In the genomic region with DNA sequence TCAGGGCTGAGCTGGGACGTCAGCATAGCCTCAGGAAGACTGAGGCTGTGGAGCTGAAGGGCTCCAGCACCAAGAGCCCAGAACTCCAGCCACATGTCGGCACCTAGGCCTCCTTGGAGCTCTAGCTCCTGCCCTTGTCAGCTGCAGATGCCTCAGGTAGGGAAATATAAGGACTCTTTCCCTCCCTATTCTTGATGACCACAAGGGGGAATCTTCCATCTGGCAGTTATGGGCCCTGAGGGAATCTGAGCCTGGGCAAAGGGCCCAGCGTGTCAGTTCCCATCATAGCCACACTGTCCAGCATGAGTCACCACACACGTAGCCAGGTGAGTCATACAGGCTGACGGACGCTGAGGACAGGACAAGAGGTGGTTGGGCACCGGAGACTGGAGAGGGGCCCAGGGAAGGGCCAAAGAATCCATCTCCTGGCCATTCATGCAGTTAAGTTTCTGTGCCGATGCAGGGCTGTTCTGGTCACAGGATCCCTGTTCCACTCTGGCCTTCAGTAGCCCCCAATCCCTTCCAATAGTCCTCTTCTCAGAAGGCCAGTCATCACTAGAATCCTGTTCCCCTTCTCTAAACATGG, we compare ENCODE assay signal across 9 cellular contexts. TPM values are rescaled to one million over a fixed set of nuclear protein-coding genes. Genes with fewer than 3 reads are reported as not detected.
DNase-seq lines count a peak whose midpoint lies in the region; ATAC-seq and TF ChIP-seq lines count a peak whose summit lies in the region.
"Had no signal": no experiment of that assay in that cellular context is flagged by ENCODE, and none has a peak within 500 bp of the region (broad histone marks: within the 10 kb centered on the region; RNA-seq: fewer than 3 reads in every experiment).

No MANE protein-coding gene starts in this region.

- peak overlapping the region; percentile 99 for H3K4me3 Mint-ChIP-seq in activated T-cell treated with anti-CD3 and anti-CD28 coated beads, Interleukin-2, amount 50 U/mL, for 4 hours

- TF ChIP-seq CTCF in RWPE1 (conservative IDR thresholded peaks at IDR 0.05; ENCODE audit: low read depth) (peak; percentile 70), esophagus squamous epithelium (IDR thresholded peaks at IDR 0.05) (peak in 4 of 6 experiments; percentile 10 to 53 (median 20))

- WGBS in esophagus squamous epithelium, 2 donors, result 38 to 39% methylated on average over 6 to 7 of the region's 8 CpGs

- intact Hi-C loops in esophagus squamous epithelium (cut with DNase I), result no loop called here

- H3K9me3 ChIP-seq in esophagus squamous epithelium, result no peaks in the 10 kb centered on the region

- H3K4me3 ChIP-seq in esophagus squamous epithelium, result no peak overlapping the region

- no peak for TF ChIP-seq POLR2A in esophagus squamous epithelium (IDR thresholded peaks at IDR 0.05)

- peaks cover under 1 to 36% (median under 1%) of the 10 kb centered on the region in 3 donors for H3K36me3 ChIP-seq in esophagus squamous epithelium

- peak overlapping the region; percentile 85 for H3K27ac ChIP-seq in RWPE1
- H3K27ac ChIP-seq in esophagus squamous epithelium, result peak overlapping the region in 1 of 4 donors; percentile 60

- DNase-seq in activated T-cell treated with anti-CD3 and anti-CD28 coated beads, Interleukin-2, amount 50 U/mL, for 4 hours, result no peak
- DNase-seq in activated T-cell treated with anti-CD3 and anti-CD28 coated beads, Interleukin-2, amount 50 U/mL, for 1 hour, result no peak
- peak; percentile 96 for DNase-seq in RWPE1 (ENCODE audit: low spot score)
- DNase-seq in esophagus squamous epithelium (lab: John Stamatoyannopoulos, UW), result no peak
- peak; percentile 97 for DNase-seq in non-pigmented ciliary epithelial cell (ENCODE audit: low read depth)
- no peak for DNase-seq in SKM-1 treated with dmso at 0.1 percent for 144 hours (lab: John Stamatoyannopoulos, UW; ENCODE audit: unreplicated experiment)
- DNase-seq in activated gamma-delta T cell treated with Interleukin-2 at 50 U/mL for 16 hours, result no peak

- ATAC-seq in activated T-cell treated with anti-CD3 and anti-CD28 coated beads, Interleukin-2, amount 50 U/mL, for 4 hours, result no peak
- no peak for ATAC-seq in GM18511 (IDR thresholded peaks at IDR 0.05; ENCODE audit: unreplicated experiment)

- CTCF ChIA-PET in RWPE1 (lab: Yijun Ruan, JAX), result interaction anchor here (0.9 to 1.8 kb wide), 4 partner anchors 9 to 56 kb away, joined by 3 to 5 read pairs (median 4); partner anchors contain the start of gene SNX17

- H3K4me1 ChIP-seq in esophagus squamous epithelium, result peaks cover 16 to 35% (median 22%) of the 10 kb centered on the region in 3 donors

- H3K9me3 Mint-ChIP-seq in activated T-cell treated with anti-CD3 and anti-CD28 coated beads, Interleukin-2, amount 50 U/mL, for 4 hours, result no peaks in the 10 kb centered on the region

- H3K4me1 Mint-ChIP-seq in activated T-cell treated with anti-CD3 and anti-CD28 coated beads, Interleukin-2, amount 50 U/mL, for 4 hours (ENCODE audit: low read depth), result peaks cover 20% of the 10 kb centered on the region

- no peaks in the 10 kb centered on the region for H3K27me3 ChIP-seq in esophagus squamous epithelium

- H3K27me3 Mint-ChIP-seq in activated T-cell treated with anti-CD3 and anti-CD28 coated beads, Interleukin-2, amount 50 U/mL, for 4 hours (ENCODE audit: low read depth), result no peaks in the 10 kb centered on the region

- POLR2A ChIA-PET in RWPE1 (lab: Yijun Ruan, JAX; ENCODE audit: low non-redundant PET), result no interaction called here

- peaks cover 10% of the 10 kb centered on the region for H3K36me3 Mint-ChIP-seq in activated T-cell treated with anti-CD3 and anti-CD28 coated beads, Interleukin-2, amount 50 U/mL, for 4 hours (ENCODE audit: insufficient read depth)

RNA-seq across cellular contexts. Expression of gene MPV17, which starts 1.8 kb away (rescaled TPM):
- 10 to 100 TPM; 84.6 to 89.4 (median 87.5) TPM for total RNA-seq in activated T-cell treated with anti-CD3 and anti-CD28 coated beads, Interleukin-2, amount 50 U/mL, for 4 hours
- total RNA-seq in esophagus squamous epithelium, result 10 to 100 TPM; 39.3 to 66.1 (median 48.1) TPM

RNA-seq across cellular contexts. Expression of gene UCN, which starts 12.8 kb away (rescaled TPM):
- total RNA-seq in activated T-cell treated with anti-CD3 and anti-CD28 coated beads, Interleukin-2, amount 50 U/mL, for 4 hours, result 1 to 10 TPM in 1 of 3 donors, under 1 TPM in 2; 0.71 to 1.1 (median 0.78) TPM
- total RNA-seq in esophagus squamous epithelium, result 1 to 10 TPM in 1 of 4 donors, not detected in 3; 1.1 TPM

RNA-seq across cellular contexts. Expression of gene GTF3C2, which starts 35.5 kb away (rescaled TPM):
- total RNA-seq in activated T-cell treated with anti-CD3 and anti-CD28 coated beads, Interleukin-2, amount 50 U/mL, for 4 hours, result 100 to 1,000 TPM; 102 to 110 (median 107) TPM
- 10 to 100 TPM; 37.2 to 59.7 (median 52.3) TPM for total RNA-seq in esophagus squamous epithelium

RNA-seq across cellular contexts. Expression of gene TRIM54, which starts 38.8 kb away (rescaled TPM):
- total RNA-seq in activated T-cell treated with anti-CD3 and anti-CD28 coated beads, Interleukin-2, amount 50 U/mL, for 4 hours, result under 1 TPM; 0.21 to 0.40 (median 0.22) TPM
- total RNA-seq in esophagus squamous epithelium, result not detected
- total RNA-seq: temporal lobe had no signal

RNA-seq across cellular contexts. Expression of gene DNAJC5G, which starts 45.8 kb away (rescaled TPM):
- not detected for total RNA-seq in activated T-cell treated with anti-CD3 and anti-CD28 coated beads, Interleukin-2, amount 50 U/mL, for 4 hours
- total RNA-seq in esophagus squamous epithelium, result under 1 TPM in 1 of 4 donors, not detected in 3; 0.38 TPM
- total RNA-seq: temporal lobe had no signal

Comparison
In these comparisons a context has a peak if more than half of its experiments do, and no peak if none do; other contexts are left out.
1. DNase-seq: peak in RWPE1 (single experiment) and non-pigmented ciliary epithelial cell (single experiment); none in activated T-cell treated with anti-CD3 and anti-CD28 coated beads, Interleukin-2, amount 50 U/mL, for 4 hours (single experiment), activated T-cell treated with anti-CD3 and anti-CD28 coated beads, Interleukin-2, amount 50 U/mL, for 1 hour (single experiment), esophagus squamous epithelium (single experiment), SKM-1 treated with dmso at 0.1 percent for 144 hours (single experiment) and activated gamma-delta T cell treated with Interleukin-2 at 50 U/mL for 16 hours (single experiment).